2 cellular contexts compared by ENCODE assay signal in the genomic region with DNA sequence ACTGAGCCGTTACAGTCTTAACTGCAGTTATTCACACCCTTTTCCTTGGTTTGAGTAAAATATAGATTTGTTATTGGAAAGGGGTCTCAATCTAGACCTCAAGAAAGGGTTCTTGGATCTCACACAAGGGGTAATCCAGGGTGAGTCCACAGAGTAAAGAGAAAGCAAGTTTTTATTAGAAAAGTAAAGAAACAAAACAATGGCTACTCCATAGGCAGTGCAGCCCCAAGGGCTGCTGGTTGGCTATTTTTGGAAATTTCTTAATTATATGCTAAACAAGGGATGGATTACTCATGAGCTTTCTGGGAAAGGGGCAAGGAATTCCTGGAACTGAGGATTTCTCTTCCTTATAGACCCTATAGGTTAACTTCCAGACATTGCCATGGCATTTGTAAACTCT.
TF ChIP-seq lines count a peak whose summit lies in the region.

No MANE protein-coding gene starts in this region.

TF ChIP-seq in SK-N-SH, 30 proteins besides CTCF, POLR2A, EP300 and RAD21 (continued from another document):
- TF ChIP-seq, protein P1, sequence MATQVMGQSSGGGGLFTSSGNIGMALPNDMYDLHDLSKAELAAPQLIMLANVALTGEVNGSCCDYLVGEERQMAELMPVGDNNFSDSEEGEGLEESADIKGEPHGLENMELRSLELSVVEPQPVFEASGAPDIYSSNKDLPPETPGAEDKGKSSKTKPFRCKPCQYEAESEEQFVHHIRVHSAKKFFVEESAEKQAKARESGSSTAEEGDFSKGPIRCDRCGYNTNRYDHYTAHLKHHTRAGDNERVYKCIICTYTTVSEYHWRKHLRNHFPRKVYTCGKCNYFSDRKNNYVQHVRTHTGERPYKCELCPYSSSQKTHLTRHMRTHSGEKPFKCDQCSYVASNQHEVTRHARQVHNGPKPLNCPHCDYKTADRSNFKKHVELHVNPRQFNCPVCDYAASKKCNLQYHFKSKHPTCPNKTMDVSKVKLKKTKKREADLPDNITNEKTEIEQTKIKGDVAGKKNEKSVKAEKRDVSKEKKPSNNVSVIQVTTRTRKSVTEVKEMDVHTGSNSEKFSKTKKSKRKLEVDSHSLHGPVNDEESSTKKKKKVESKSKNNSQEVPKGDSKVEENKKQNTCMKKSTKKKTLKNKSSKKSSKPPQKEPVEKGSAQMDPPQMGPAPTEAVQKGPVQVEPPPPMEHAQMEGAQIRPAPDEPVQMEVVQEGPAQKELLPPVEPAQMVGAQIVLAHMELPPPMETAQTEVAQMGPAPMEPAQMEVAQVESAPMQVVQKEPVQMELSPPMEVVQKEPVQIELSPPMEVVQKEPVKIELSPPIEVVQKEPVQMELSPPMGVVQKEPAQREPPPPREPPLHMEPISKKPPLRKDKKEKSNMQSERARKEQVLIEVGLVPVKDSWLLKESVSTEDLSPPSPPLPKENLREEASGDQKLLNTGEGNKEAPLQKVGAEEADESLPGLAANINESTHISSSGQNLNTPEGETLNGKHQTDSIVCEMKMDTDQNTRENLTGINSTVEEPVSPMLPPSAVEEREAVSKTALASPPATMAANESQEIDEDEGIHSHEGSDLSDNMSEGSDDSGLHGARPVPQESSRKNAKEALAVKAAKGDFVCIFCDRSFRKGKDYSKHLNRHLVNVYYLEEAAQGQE (IDR thresholded peaks at IDR 0.05; ENCODE audit: low read depth, low read length): no peak
- TF ChIP-seq RXRA (IDR thresholded peaks at IDR 0.05; ENCODE audit: borderline replicate concordance, low read depth) (no peak), NFIC (IDR thresholded peaks at IDR 0.05; ENCODE audit: borderline replicate concordance) (no peak), FOSL2 (IDR thresholded peaks at IDR 0.05; ENCODE audit: borderline replicate concordance, low read depth) (no peak)
- TF ChIP-seq, protein P2, sequence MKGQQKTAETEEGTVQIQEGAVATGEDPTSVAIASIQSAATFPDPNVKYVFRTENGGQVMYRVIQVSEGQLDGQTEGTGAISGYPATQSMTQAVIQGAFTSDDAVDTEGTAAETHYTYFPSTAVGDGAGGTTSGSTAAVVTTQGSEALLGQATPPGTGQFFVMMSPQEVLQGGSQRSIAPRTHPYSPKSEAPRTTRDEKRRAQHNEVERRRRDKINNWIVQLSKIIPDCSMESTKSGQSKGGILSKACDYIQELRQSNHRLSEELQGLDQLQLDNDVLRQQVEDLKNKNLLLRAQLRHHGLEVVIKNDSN (IDR thresholded peaks at IDR 0.05; ENCODE audit: borderline replicate concordance, low read depth): no peak
TF ChIP-seq in SK-N-SH: peak in this region for 0.

TF ChIP-seq in SK-N-SH treated with all-trans-retinoic acid at 6 μM for 48 hours, 23 proteins besides CTCF, POLR2A, EP300 and RAD21 (continued from another document):
- no peak for TF ChIP-seq RARB (CRISPR knock-in tag; IDR thresholded peaks at IDR 0.05)
- no peak for TF ChIP-seq ZNF70 (CRISPR knock-in tag; IDR thresholded peaks at IDR 0.05)
- no peak for TF ChIP-seq ZC3H10 (CRISPR knock-in tag; IDR thresholded peaks at IDR 0.05)
- TF ChIP-seq, protein P3, sequence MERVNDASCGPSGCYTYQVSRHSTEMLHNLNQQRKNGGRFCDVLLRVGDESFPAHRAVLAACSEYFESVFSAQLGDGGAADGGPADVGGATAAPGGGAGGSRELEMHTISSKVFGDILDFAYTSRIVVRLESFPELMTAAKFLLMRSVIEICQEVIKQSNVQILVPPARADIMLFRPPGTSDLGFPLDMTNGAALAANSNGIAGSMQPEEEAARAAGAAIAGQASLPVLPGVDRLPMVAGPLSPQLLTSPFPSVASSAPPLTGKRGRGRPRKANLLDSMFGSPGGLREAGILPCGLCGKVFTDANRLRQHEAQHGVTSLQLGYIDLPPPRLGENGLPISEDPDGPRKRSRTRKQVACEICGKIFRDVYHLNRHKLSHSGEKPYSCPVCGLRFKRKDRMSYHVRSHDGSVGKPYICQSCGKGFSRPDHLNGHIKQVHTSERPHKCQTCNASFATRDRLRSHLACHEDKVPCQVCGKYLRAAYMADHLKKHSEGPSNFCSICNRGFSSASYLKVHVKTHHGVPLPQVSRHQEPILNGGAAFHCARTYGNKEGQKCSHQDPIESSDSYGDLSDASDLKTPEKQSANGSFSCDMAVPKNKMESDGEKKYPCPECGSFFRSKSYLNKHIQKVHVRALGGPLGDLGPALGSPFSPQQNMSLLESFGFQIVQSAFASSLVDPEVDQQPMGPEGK (CRISPR knock-in tag; IDR thresholded peaks at IDR 0.05; ENCODE audit: borderline replicate concordance): no peak
- TF ChIP-seq BACH2 (CRISPR knock-in tag; IDR thresholded peaks at IDR 0.05; ENCODE audit: borderline replicate concordance): no peak
- TF ChIP-seq, protein P4, sequence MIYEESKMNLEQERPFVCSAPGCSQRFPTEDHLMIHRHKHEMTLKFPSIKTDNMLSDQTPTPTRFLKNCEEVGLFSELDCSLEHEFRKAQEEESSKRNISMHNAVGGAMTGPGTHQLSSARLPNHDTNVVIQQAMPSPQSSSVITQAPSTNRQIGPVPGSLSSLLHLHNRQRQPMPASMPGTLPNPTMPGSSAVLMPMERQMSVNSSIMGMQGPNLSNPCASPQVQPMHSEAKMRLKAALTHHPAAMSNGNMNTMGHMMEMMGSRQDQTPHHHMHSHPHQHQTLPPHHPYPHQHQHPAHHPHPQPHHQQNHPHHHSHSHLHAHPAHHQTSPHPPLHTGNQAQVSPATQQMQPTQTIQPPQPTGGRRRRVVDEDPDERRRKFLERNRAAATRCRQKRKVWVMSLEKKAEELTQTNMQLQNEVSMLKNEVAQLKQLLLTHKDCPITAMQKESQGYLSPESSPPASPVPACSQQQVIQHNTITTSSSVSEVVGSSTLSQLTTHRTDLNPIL (CRISPR knock-in tag; IDR thresholded peaks at IDR 0.05; ENCODE audit: low read depth): no peak
- TF ChIP-seq ZFP3 (CRISPR knock-in tag; IDR thresholded peaks at IDR 0.05): no peak
- TF ChIP-seq, protein P5, sequence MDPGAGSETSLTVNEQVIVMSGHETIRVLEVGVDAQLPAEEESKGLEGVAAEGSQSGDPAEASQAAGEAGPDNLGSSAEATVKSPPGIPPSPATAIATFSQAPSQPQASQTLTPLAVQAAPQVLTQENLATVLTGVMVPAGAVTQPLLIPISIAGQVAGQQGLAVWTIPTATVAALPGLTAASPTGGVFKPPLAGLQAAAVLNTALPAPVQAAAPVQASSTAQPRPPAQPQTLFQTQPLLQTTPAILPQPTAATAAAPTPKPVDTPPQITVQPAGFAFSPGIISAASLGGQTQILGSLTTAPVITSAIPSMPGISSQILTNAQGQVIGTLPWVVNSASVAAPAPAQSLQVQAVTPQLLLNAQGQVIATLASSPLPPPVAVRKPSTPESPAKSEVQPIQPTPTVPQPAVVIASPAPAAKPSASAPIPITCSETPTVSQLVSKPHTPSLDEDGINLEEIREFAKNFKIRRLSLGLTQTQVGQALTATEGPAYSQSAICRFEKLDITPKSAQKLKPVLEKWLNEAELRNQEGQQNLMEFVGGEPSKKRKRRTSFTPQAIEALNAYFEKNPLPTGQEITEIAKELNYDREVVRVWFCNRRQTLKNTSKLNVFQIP (CRISPR knock-in tag; IDR thresholded peaks at IDR 0.05; ENCODE audit: borderline replicate concordance, low read depth): no peak
- no peak for TF ChIP-seq GLIS3 (CRISPR knock-in tag; IDR thresholded peaks at IDR 0.05)
- TF ChIP-seq ZNF8 (CRISPR knock-in tag; IDR thresholded peaks at IDR 0.05): no peak
- TF ChIP-seq ARNTL (CRISPR knock-in tag; IDR thresholded peaks at IDR 0.05; ENCODE audit: borderline replicate concordance, low read depth): no peak
- no peak for TF ChIP-seq PPARA (CRISPR knock-in tag; IDR thresholded peaks at IDR 0.05; ENCODE audit: borderline replicate concordance)
- no peak for TF ChIP-seq ZFP30 (CRISPR knock-in tag; IDR thresholded peaks at IDR 0.05)
- no peak for TF ChIP-seq SNAI2 (CRISPR knock-in tag; IDR thresholded peaks at IDR 0.05)
TF ChIP-seq in SK-N-SH treated with all-trans-retinoic acid at 6 μM for 48 hours: peak in this region for 0.
